In genomic region chr3:29757054-29757777, GRCh38 we compare ENCODE assay signal across 12 cellular contexts.
A peak's percentile ranks its signal among the peaks of the same experiment; 100 is the strongest.
DNase-seq lines count a peak whose midpoint lies in the region; ATAC-seq and TF ChIP-seq lines count a peak whose summit lies in the region.
"Had no signal": no experiment of that assay in that cellular context is flagged by ENCODE, and none has a peak within 500 bp of the region (broad histone marks: within the 10 kb centered on the region; RNA-seq: fewer than 3 reads in every experiment).

No MANE protein-coding gene starts in this region.

- no peaks in the 10 kb centered on the region for H3K27me3 Mint-ChIP-seq in glutamatergic neuron (ENCODE audit: unreplicated experiment)
- H3K27me3 Mint-ChIP-seq: CD8-positive, alpha-beta memory T cell had no signal

- H3K27ac ChIP-seq in RWPE2 (ENCODE audit: poor library complexity, severe bottlenecking) (peak overlapping the region; percentile 97), gastrocnemius medialis (peak overlapping the region; percentile 71 to 82 (median 78))

- TF ChIP-seq POLR2A in gastrocnemius medialis (IDR thresholded peaks at IDR 0.05): no peak

- no peak overlapping the region for H3K27ac Mint-ChIP-seq in glutamatergic neuron (ENCODE audit: unreplicated experiment)
- H3K27ac Mint-ChIP-seq: CD8-positive, alpha-beta memory T cell had no signal

- no peak overlapping the region for H3K4me3 Mint-ChIP-seq in glutamatergic neuron (ENCODE audit: unreplicated experiment)
- H3K4me3 Mint-ChIP-seq: CD8-positive, alpha-beta memory T cell had no signal

- in situ Hi-C loops in gastrocnemius medialis (cut with MboI; ENCODE audit: low sequenced_read_pairs in 4 of 4): loop anchor here in 3 of 4 donors (25.0 kb wide), 2 partner anchors 470 to 845 kb away; partner anchors contain the start of gene RBMS3 (in 3 of the 3)

- ATAC-seq in RWPE2 (ENCODE audit: low read depth): peak; percentile 67
- no peak for ATAC-seq in gastrocnemius medialis
- no peak for ATAC-seq in HG03135 (IDR thresholded peaks at IDR 0.05; ENCODE audit: unreplicated experiment)
- ATAC-seq: esophagus mucosa had no signal

- H3K4me1 ChIP-seq in RWPE2 (ENCODE audit: insufficient read depth, poor library complexity, severe bottlenecking) (peaks cover 42% of the 10 kb centered on the region), gastrocnemius medialis (peaks cover 32 to 35% of the 10 kb centered on the region in 2 donors)

- DNase-seq in HS-27A (ENCODE audit: low read depth) (peak; percentile 41), RWPE2 (ENCODE audit: low spot score) (no peak), fibroblast of pulmonary artery (ENCODE audit: low read depth) (peak; percentile 69), gastrocnemius medialis (no peak), KG1 (lab: John Stamatoyannopoulos, UW) (no peak), glutamatergic neuron (no peak), NCI-H446 (lab: John Stamatoyannopoulos, UW) (no peak)
- DNase-seq: CD8-positive, alpha-beta memory T cell; NCI-H774; T-helper 2 cell had no signal

- intact Hi-C loops in gastrocnemius medialis (cut with DNase I; ENCODE audit: low total_unique reads): loop anchor here (5.0 kb wide), 1 partner anchor 115 kb away; no protein-coding TSS in a partner anchor

- H3K9me3 Mint-ChIP-seq in glutamatergic neuron (ENCODE audit: unreplicated experiment): no peaks in the 10 kb centered on the region

- H3K36me3 Mint-ChIP-seq in glutamatergic neuron (ENCODE audit: unreplicated experiment): no peaks in the 10 kb centered on the region
- H3K36me3 Mint-ChIP-seq: CD8-positive, alpha-beta memory T cell had no signal

- no peaks in the 10 kb centered on the region for H3K36me3 ChIP-seq in RWPE2 (ENCODE audit: low read depth)
- no peaks in the 10 kb centered on the region for H3K36me3 ChIP-seq in gastrocnemius medialis

- no peaks in the 10 kb centered on the region for H3K27me3 ChIP-seq in RWPE2 (ENCODE audit: insufficient read depth, poor library complexity, severe bottlenecking)
- H3K27me3 ChIP-seq in gastrocnemius medialis: no peaks in the 10 kb centered on the region

- no peak overlapping the region for H3K4me3 ChIP-seq in RWPE2 (ENCODE audit: severe bottlenecking)
- no peak overlapping the region for H3K4me3 ChIP-seq in fibroblast of pulmonary artery (replicated peaks; ENCODE audit: low read depth, low read length)
- H3K4me3 ChIP-seq in gastrocnemius medialis: no peak overlapping the region

- TF ChIP-seq CTCF in RWPE2 (IDR thresholded peaks at IDR 0.05; ENCODE audit: poor library complexity, severe bottlenecking) (no peak), fibroblast of pulmonary artery (IDR thresholded peaks at IDR 0.05; ENCODE audit: low read length, missing control alignments) (no peak), gastrocnemius medialis (IDR thresholded peaks at IDR 0.05 in 4 of 5, conservative IDR thresholded peaks at IDR 0.05 in 1 of 5) (no peak), glutamatergic neuron (IDR thresholded peaks at IDR 0.05; ENCODE audit: partially characterized antibody, unreplicated experiment) (no peak)

- H3K4me1 Mint-ChIP-seq in glutamatergic neuron (ENCODE audit: low read depth, unreplicated experiment): peaks cover 28% of the 10 kb centered on the region
- H3K4me1 Mint-ChIP-seq: CD8-positive, alpha-beta memory T cell had no signal

- H3K9me3 ChIP-seq in RWPE2 (ENCODE audit: severe bottlenecking): no peaks in the 10 kb centered on the region
- no peaks in the 10 kb centered on the region for H3K9me3 ChIP-seq in gastrocnemius medialis

Comparison
In these comparisons a context has a peak if more than half of its experiments do, and no peak if none do; other contexts are left out.
1. DNase-seq: peak in HS-27A (single experiment) and fibroblast of pulmonary artery (single experiment); none in RWPE2 (single experiment), gastrocnemius medialis (0 of 2), KG1 (single experiment), glutamatergic neuron (single experiment) and NCI-H446 (0 of 2).